In the genomic region with DNA sequence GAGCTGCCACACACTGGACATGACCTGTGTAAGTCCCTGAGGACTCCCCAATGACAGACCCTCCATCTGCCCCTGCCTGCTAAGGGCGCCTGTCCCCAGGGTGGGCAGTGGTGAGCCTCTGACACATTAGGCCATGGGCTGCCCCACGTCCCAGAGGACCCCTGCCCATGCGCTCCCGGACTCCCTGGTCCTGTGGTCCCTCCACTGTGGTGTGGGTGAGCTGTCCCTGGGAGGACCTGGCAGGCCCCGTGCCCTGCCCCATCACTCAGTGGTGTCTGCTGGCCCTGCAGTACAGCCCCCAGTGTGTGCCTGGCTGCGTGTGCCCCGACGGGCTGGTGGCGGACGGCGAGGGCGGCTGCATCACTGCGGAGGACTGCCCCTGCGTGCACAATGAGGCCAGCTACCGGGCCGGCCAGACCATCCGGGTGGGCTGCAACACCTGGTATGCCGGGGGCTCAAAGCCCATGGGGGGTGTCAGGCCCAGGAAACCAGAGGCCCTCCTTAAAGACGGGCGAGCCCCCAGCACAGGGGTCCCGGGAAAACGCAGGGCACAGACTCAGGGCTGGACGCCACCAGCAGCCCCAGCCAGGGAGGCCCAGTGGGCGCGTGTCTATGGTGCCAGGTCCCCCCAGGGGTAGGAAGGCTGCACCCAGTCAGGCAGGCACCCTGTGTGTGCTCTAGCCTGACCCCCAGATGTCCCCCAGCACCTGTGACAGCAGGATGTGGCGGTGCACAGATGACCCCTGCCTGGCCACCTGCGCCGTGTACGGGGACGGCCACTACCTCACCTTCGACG, we compare ENCODE assay signal across 22 cellular contexts. TPM values are rescaled to one million over a fixed set of nuclear protein-coding genes. Genes with fewer than 3 reads are reported as not detected.
DNase-seq lines count a peak whose midpoint lies in the region; ATAC-seq, FAIRE-seq and TF ChIP-seq lines count a peak whose summit lies in the region.
"Had no signal": no experiment of that assay in that cellular context is flagged by ENCODE, and none has a peak within 500 bp of the region (broad histone marks: within the 10 kb centered on the region; RNA-seq: fewer than 3 reads in every experiment).

No MANE protein-coding gene starts in this region.

- no peak for FAIRE-seq in kidney (lab: Jason Lieb, UNC)
- FAIRE-seq: A204.1, D721Med, G401.6, GM12892, GM18507, HTR-8/SVneo had no signal

- no peaks in the 10 kb centered on the region for H3K79me1 ChIP-seq in H9 (ENCODE audit: insufficient read depth, low read depth, low read length, poor library complexity, severe bottlenecking)

- no peak overlapping the region for H3K4me3 Mint-ChIP-seq in H9
- H3K4me3 Mint-ChIP-seq: CD4-positive, alpha-beta T cell had no signal

- no peak overlapping the region for H2BK5ac ChIP-seq in H9 (ENCODE audit: insufficient read length, low read length)

- H2BK15ac ChIP-seq in H9 (ENCODE audit: low read depth, low read length), result no peak overlapping the region

- H2BK12ac ChIP-seq in H9 (ENCODE audit: insufficient read length, low read depth, low read length), result no peak overlapping the region

- peak; percentile 16 for DNase-seq in left cardiac atrium
- no peak for DNase-seq in heart right ventricle
- no peak for DNase-seq in H9
- DNase-seq in kidney, result peak; percentile 57
- no peak for DNase-seq in globus pallidus (ENCODE audit: low spot score)
- no peak for DNase-seq in NCI-H524 (lab: John Stamatoyannopoulos, UW)
- DNase-seq: ACHN; BE2C; C1 segment of cervical spinal cord; Caco-2; CD4-positive, alpha-beta T cell; GM23248; HCEC 1CT; IMR-90 had no signal

- no peak overlapping the region for H2BK20ac ChIP-seq in H9 (ENCODE audit: low read depth, low read length, poor library complexity, severe bottlenecking)

- no peak overlapping the region for H2AK5ac ChIP-seq in H9 (ENCODE audit: insufficient read length, low read length)

- no peak overlapping the region for H3K9ac ChIP-seq in H9 (ENCODE audit: extremely low read depth, insufficient read length, low read length)
- H3K9ac ChIP-seq in kidney (ENCODE audit: low read length in 2 of 2), result no peak overlapping the region
- H3K9ac ChIP-seq: GM23248 had no signal

- H3K4me3 ChIP-seq in heart right ventricle (no peak overlapping the region), kidney (ENCODE audit: low read length in 2 of 2) (no peak overlapping the region)
- H3K4me3 ChIP-seq: GM23248 had no signal

- no peak overlapping the region for H4K8ac ChIP-seq in H9 (replicated peaks; ENCODE audit: insufficient read length, low read depth, low read length)

- H3K9me3 ChIP-seq in heart right ventricle (no peaks in the 10 kb centered on the region), H9 (ENCODE audit: control insufficient read depth, low read depth, low read length) (no peaks in the 10 kb centered on the region), kidney (ENCODE audit: control insufficient read depth in 1 of 2, low read length in 2 of 2) (no peaks in the 10 kb centered on the region)
- H3K9me3 ChIP-seq: BE2C, Caco-2 had no signal

- H3K4me2 ChIP-seq in H9 (ENCODE audit: insufficient read depth, insufficient read length, low read length), result no peak overlapping the region

- H3K27ac ChIP-seq in heart right ventricle (no peak overlapping the region), H9 (ENCODE audit: insufficient read length, low read depth, low read length) (no peak overlapping the region), kidney (ENCODE audit: low read depth in 2 of 2, low read length in 2 of 2) (no peak overlapping the region)
- H3K27ac ChIP-seq: GM23248 had no signal

- H3K56ac ChIP-seq in H9 (ENCODE audit: insufficient read length, low read depth, low read length), result no peak overlapping the region

- no peak overlapping the region for H3T11ph ChIP-seq in H9 (ENCODE audit: low read length)

- H4K5ac ChIP-seq in H9 (ENCODE audit: insufficient read length, low read depth, low read length), result no peak overlapping the region

- H3K27me3 ChIP-seq in heart right ventricle (peaks cover 0 to 21% (median 5%) of the 10 kb centered on the region in 7 donors), H9 (ENCODE audit: insufficient read depth, low read length) (no peaks in the 10 kb centered on the region)
- H3K27me3 ChIP-seq: BE2C had no signal

- H4K20me1 ChIP-seq in H9 (ENCODE audit: control insufficient read depth, insufficient read depth, insufficient read length), result no peaks in the 10 kb centered on the region

- H3K79me2 ChIP-seq in H9 (ENCODE audit: insufficient read depth, low read length), result no peaks in the 10 kb centered on the region; the same call in 1 of the 2 replicates

- no peak overlapping the region for H3K18ac ChIP-seq in H9 (ENCODE audit: insufficient read length, low read depth, low read length)

- H3K36me3 ChIP-seq in heart right ventricle (no peaks in the 10 kb centered on the region), kidney (ENCODE audit: control insufficient read depth in 1 of 2, insufficient read depth in 2 of 2, low read length in 2 of 2) (no peaks in the 10 kb centered on the region)
- H3K36me3 ChIP-seq: BE2C had no signal

- H3K4me1 Mint-ChIP-seq in H9, result no peaks in the 10 kb centered on the region

- no peak overlapping the region for H2BK120ac ChIP-seq in H9 (ENCODE audit: low read depth, low read length, poor library complexity, severe bottlenecking)

- WGBS in heart right ventricle, 2 donors, result 78 to 92% methylated on average over 32 of the region's 32 CpGs
- WGBS in H9 (ENCODE audit: extremely low coverage, insufficient read length, low lambda C conversion rate), result no CpG with 5 or more reads among the region's 32 CpGs

- ATAC-seq in left cardiac atrium (no peak), heart right ventricle (no peak), HG02885 (IDR thresholded peaks at IDR 0.05; ENCODE audit: poor library complexity, unreplicated experiment) (no peak)

- H3K4me1 ChIP-seq in heart right ventricle, result no peaks in the 10 kb centered on the region
- no peaks in the 10 kb centered on the region for H3K4me1 ChIP-seq in H9 (ENCODE audit: insufficient read depth, low read length)
- no peaks in the 10 kb centered on the region for H3K4me1 ChIP-seq in kidney (ENCODE audit: control insufficient read depth in 1 of 2, insufficient read depth in 1 of 2, low read depth in 1 of 2, low read length in 2 of 2)
- H3K4me1 ChIP-seq: BE2C, Caco-2 had no signal

- H3K27me3 Mint-ChIP-seq in H9 (ENCODE audit: low read depth), result no peaks in the 10 kb centered on the region; the same call in 1 of the 2 replicates
- H3K27me3 Mint-ChIP-seq: CD4-positive, alpha-beta T cell had no signal

- no peak overlapping the region for H2AFZ ChIP-seq in H9 (ENCODE audit: low read length)
- H2AFZ ChIP-seq: GM23248 had no signal

- peaks cover 15 to 30% of the 10 kb centered on the region in 2 experiments for H3K9me3 Mint-ChIP-seq in H9

- H3K23me2 ChIP-seq in H9 (ENCODE audit: insufficient read length, low read depth, low read length, poor library complexity, severe bottlenecking), result no peaks in the 10 kb centered on the region

- H3K23ac ChIP-seq in H9 (ENCODE audit: insufficient read length, low read depth, low read length), result no peak overlapping the region

- H3K27ac Mint-ChIP-seq in H9, result no peak overlapping the region
- H3K27ac Mint-ChIP-seq: CD4-positive, alpha-beta T cell had no signal

- no peak for TF ChIP-seq CTCF in heart right ventricle (IDR thresholded peaks at IDR 0.05)
- no peak for TF ChIP-seq CTCF in H9 (conservative IDR thresholded peaks at IDR 0.05)
- no peak for TF ChIP-seq CTCF in kidney (IDR thresholded peaks at IDR 0.05; ENCODE audit: borderline replicate concordance, extremely low read depth, insufficient read depth)

- peaks cover 0 to 5% (median 5%) of the 10 kb centered on the region in 3 experiments; a peak in 2 of 7 replicates for H3K36me3 Mint-ChIP-seq in H9 (ENCODE audit: insufficient read depth in 1 of 3, low read depth in 3 of 3)

- H3K14ac ChIP-seq in H9 (ENCODE audit: insufficient read depth, low read length), result peak overlapping the region; percentile 47; the same call in 1 of the 2 replicates

- H3K4ac ChIP-seq in H9 (ENCODE audit: low read depth, low read length), result no peak overlapping the region; the same call in 1 of the 2 replicates

- intact Hi-C loops in left cardiac atrium (cut with DNase I), result no loop called here
- intact Hi-C loops in heart right ventricle (cut with DNase I), result no loop called here
- intact Hi-C loops in kidney (cut with DNase I), result no loop called here

- no peak overlapping the region for H4K91ac ChIP-seq in H9 (ENCODE audit: insufficient read length, low read depth, low read length)

RNA-seq across cellular contexts. Expression of a gene that starts 18.7 kb away (rescaled TPM):
- total RNA-seq in left cardiac atrium (not detected), heart right ventricle (not detected), H9 (2021) (not detected in 2 replicates), kidney (0.03 TPM)
- polyA plus RNA-seq in heart right ventricle (not detected), kidney (ENCODE audit: insufficient read depth, low read depth, low replicate concordance) (not detected)
- total RNA-seq: CD4-positive, alpha-beta T cell; GM23248; H4; IMR-90 had no signal
- polyA plus RNA-seq: GM23248 had no signal

RNA-seq across cellular contexts. Expression of a gene that starts 46.4 kb away (rescaled TPM):
- not detected for total RNA-seq in left cardiac atrium
- not detected for total RNA-seq in heart right ventricle
- not detected for polyA plus RNA-seq in heart right ventricle
- 0.02 TPM in 1 of 2 replicates, not detected in the other for total RNA-seq in H9 (2021)
- total RNA-seq in kidney, result 0.38 TPM
- polyA plus RNA-seq in kidney (ENCODE audit: insufficient read depth, low read depth, low replicate concordance), result not detected
- total RNA-seq: Caco-2; CD4-positive, alpha-beta T cell; GM23248; H4; IMR-90 had no signal
- polyA plus RNA-seq: GM23248, IMR-90 had no signal

Comparison
In these comparisons a context has a peak if more than half of its experiments do, and no peak if none do; other contexts are left out.
1. DNase-seq: peak in left cardiac atrium (single experiment) and kidney (single experiment); none in heart right ventricle (0 of 2), H9 (single experiment), globus pallidus (single experiment) and NCI-H524 (0 of 2).